In genomic region chr16:30977502-30977901, GRCh38 we compare ENCODE assay signal across 7 cellular contexts. TPM values are rescaled to one million over a fixed set of nuclear protein-coding genes. Genes with fewer than 3 reads are reported as not detected.
DNase-seq lines count a peak whose midpoint lies in the region; ATAC-seq and TF ChIP-seq lines count a peak whose summit lies in the region.
"Had no signal": no experiment of that assay in that cellular context is flagged by ENCODE, and none has a peak within 500 bp of the region (broad histone marks: within the 10 kb centered on the region; RNA-seq: fewer than 3 reads in every experiment).

No MANE protein-coding gene starts in this region.

- no peaks in the 10 kb centered on the region for H3K27me3 ChIP-seq in GM06990 (replicated peaks; ENCODE audit: control insufficient read depth, insufficient read depth, low read length)
- no peaks in the 10 kb centered on the region for H3K27me3 ChIP-seq in hepatocyte

- no TSS peak for BruUV-seq in OCI-LY7 (replicated peaks; lab: Mats Ljungman, UMichigan)

- H2AFZ ChIP-seq in OCI-LY7 (ENCODE audit: low read length) (no peak overlapping the region), hepatocyte (no peak overlapping the region)

- intact Hi-C loops in OCI-LY7 (cut with micrococcal nuclease; ENCODE audit: unreplicated experiment): no loop called here

- H3K36me3 ChIP-seq in GM06990 (ENCODE audit: control insufficient read depth, insufficient read depth, low read length) (peaks cover 45% of the 10 kb centered on the region), OCI-LY7 (ENCODE audit: insufficient read depth, low read length) (peaks cover 91% of the 10 kb centered on the region), hepatocyte (replicated peaks; ENCODE audit: insufficient read depth, low read depth) (no peaks in the 10 kb centered on the region)

- 88% methylated on average over 17 of the region's 17 CpGs for WGBS in hepatocyte (ENCODE audit: low lambda C conversion rate, missing lambda C conversion rate)

- CTCF ChIA-PET in OCI-LY7 (lab: Charles Lee; ENCODE audit: unreplicated experiment): no interaction called here

- H3K4me1 ChIP-seq in OCI-LY7 (ENCODE audit: insufficient read depth, low read length, poor library complexity, severe bottlenecking) (no peaks in the 10 kb centered on the region), hepatocyte (ENCODE audit: insufficient read depth) (no peaks in the 10 kb centered on the region)

- H3K9me3 ChIP-seq in OCI-LY7 (ENCODE audit: low read length): no peaks in the 10 kb centered on the region
- no peaks in the 10 kb centered on the region for H3K9me3 ChIP-seq in hepatocyte (ENCODE audit: low read depth)

- no peak for ATAC-seq in HG03039 (IDR thresholded peaks at IDR 0.05; ENCODE audit: unreplicated experiment)

- POLR2A ChIA-PET in OCI-LY7 (lab: Charles Lee): no interaction called here

- peak; percentile 38 for TF ChIP-seq CTCF in GM06990 (IDR thresholded peaks at IDR 0.05; ENCODE audit: insufficient read depth, low read length, poor library complexity, severe bottlenecking)
- TF ChIP-seq CTCF in OCI-LY7 (conservative IDR thresholded peaks at IDR 0.05; ENCODE audit: low read length): peak; percentile 72
- TF ChIP-seq CTCF in hepatocyte (IDR thresholded peaks at IDR 0.05; ENCODE audit: poor library complexity): peak; percentile 7

- DNase-seq in GM06990 (ENCODE audit: extremely low read depth, insufficient read length) (no peak), OCI-LY7 (ENCODE audit: low spot score) (no peak), hepatocyte (ENCODE audit: low spot score) (no peak), LoVo (ENCODE audit: low spot score) (no peak), mucosa of gallbladder (ENCODE audit: low spot score) (no peak)
- DNase-seq: SHP77 treated with DMSO at 0.1 percent for 48 hours had no signal

- H4K20me1 ChIP-seq in OCI-LY7 (ENCODE audit: insufficient read depth, low read length): no peaks in the 10 kb centered on the region
- H4K20me1 ChIP-seq in hepatocyte (ENCODE audit: insufficient read depth, poor library complexity, severe bottlenecking): no peaks in the 10 kb centered on the region

- no peaks in the 10 kb centered on the region for H3K79me2 ChIP-seq in OCI-LY7 (ENCODE audit: insufficient read depth, low read depth, low read length)
- H3K79me2 ChIP-seq in hepatocyte: no peaks in the 10 kb centered on the region

- H3K4me2 ChIP-seq in OCI-LY7 (ENCODE audit: low read length): no peak overlapping the region
- H3K4me2 ChIP-seq in hepatocyte: no peak overlapping the region

- H3K4me3 ChIP-seq in GM06990 (replicated peaks; ENCODE audit: low read depth, low read length) (no peak overlapping the region), OCI-LY7 (ENCODE audit: low read depth, low read length, poor library complexity, severe bottlenecking) (no peak overlapping the region), hepatocyte (no peak overlapping the region)

- H3K27ac ChIP-seq in OCI-LY7 (ENCODE audit: low read depth, low read length, poor library complexity, severe bottlenecking): no peak overlapping the region
- H3K27ac ChIP-seq in hepatocyte: no peak overlapping the region

- no peaks in the 10 kb centered on the region for H3K9me2 ChIP-seq in OCI-LY7 (ENCODE audit: insufficient read depth, low read length)
- H3K9me2 ChIP-seq in hepatocyte (replicated peaks; ENCODE audit: insufficient read depth): no peaks in the 10 kb centered on the region

RNA-seq across cellular contexts. Expression of gene HSD3B7, which starts 7.5 kb away (rescaled TPM):
- 1.9 and 3.3 TPM in 2 replicates for total RNA-seq in OCI-LY7 (2014; rRNA removed; shearing (Covaris generic))
- 2.4 and 2.6 TPM in 2 replicates for total RNA-seq in OCI-LY7 (2022)
- 17.5 and 18.1 TPM in 2 replicates for total RNA-seq in hepatocyte
- polyA plus RNA-seq in hepatocyte: 16.7 and 20.8 TPM in 2 replicates
- total RNA-seq in mucosa of gallbladder: 30.6 TPM

RNA-seq across cellular contexts. Expression of gene SETD1A, which starts 19.9 kb away (rescaled TPM):
- 8.6 and 9.0 TPM in 2 replicates for total RNA-seq in OCI-LY7 (2014; rRNA removed; shearing (Covaris generic))
- total RNA-seq in OCI-LY7 (2022): 35.7 and 36.0 TPM in 2 replicates
- 1.8 and 2.7 TPM in 2 replicates for total RNA-seq in hepatocyte
- polyA plus RNA-seq in hepatocyte: 2.2 and 2.3 TPM in 2 replicates
- 17.6 TPM for total RNA-seq in mucosa of gallbladder

RNA-seq across cellular contexts. Expression of gene ORAI3, which starts 28.6 kb away (rescaled TPM):
- 5.7 and 7.8 TPM in 2 replicates for total RNA-seq in OCI-LY7 (2014; rRNA removed; shearing (Covaris generic))
- total RNA-seq in OCI-LY7 (2022) (16.3 and 18.3 TPM in 2 replicates), hepatocyte (42.4 and 52.5 TPM in 2 replicates), mucosa of gallbladder (34.4 TPM)
- polyA plus RNA-seq in hepatocyte: 54.0 and 56.9 TPM in 2 replicates

RNA-seq across cellular contexts. Expression of gene STX1B, which starts 32.9 kb away (rescaled TPM):
- 0.47 TPM in 1 of 2 replicates, not detected in the other for total RNA-seq in OCI-LY7 (2014; rRNA removed; shearing (Covaris generic))
- total RNA-seq in OCI-LY7 (2022) (2.1 and 2.4 TPM in 2 replicates), hepatocyte (0.87 and 1.6 TPM in 2 replicates), mucosa of gallbladder (0.58 TPM)
- 2.0 and 2.7 TPM in 2 replicates for polyA plus RNA-seq in hepatocyte

RNA-seq across cellular contexts. Expression of gene FBXL19, which starts 54.1 kb away (rescaled TPM):
- total RNA-seq in OCI-LY7 (2014; rRNA removed; shearing (Covaris generic)): 16.1 and 16.2 TPM in 2 replicates
- total RNA-seq in OCI-LY7 (2022): 30.2 and 34.8 TPM in 2 replicates
- 15.6 and 19.4 TPM in 2 replicates for total RNA-seq in hepatocyte
- 2.1 and 3.6 TPM in 2 replicates for polyA plus RNA-seq in hepatocyte
- total RNA-seq in mucosa of gallbladder: 27.7 TPM

Comparison
In these comparisons a context has a peak if more than half of its experiments do, and no peak if none do; other contexts are left out.
1. CTCF ChIP-seq: peak in every context shown above with its lines; median percentile 72 in OCI-LY7; 38 in GM06990; 7 in hepatocyte.